9 cellular contexts compared by ENCODE assay signal in the genomic region with DNA sequence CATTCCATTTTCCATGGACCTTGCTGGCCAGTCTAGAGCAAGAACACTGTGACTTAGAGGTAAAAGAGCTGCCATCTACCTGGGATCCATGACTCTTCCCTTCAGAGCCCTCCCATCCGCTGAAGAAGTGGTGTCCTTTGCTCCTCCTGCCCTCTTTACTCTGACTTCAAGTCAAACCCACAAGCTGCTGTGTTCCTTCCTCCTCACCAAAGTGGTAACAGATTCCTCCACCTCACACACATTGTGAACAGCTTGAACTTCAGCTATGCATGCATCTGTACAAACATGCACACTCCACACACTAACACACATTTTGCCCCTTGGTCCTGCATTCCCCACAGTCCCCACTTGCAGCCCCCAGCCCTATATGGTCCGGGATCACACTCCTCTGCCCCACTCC. TPM values are rescaled to one million over a fixed set of nuclear protein-coding genes. Genes with fewer than 3 reads are reported as not detected.
"Had no signal": no experiment of that assay in that cellular context is flagged by ENCODE, and none has a peak within 500 bp of the region (broad histone marks: within the 10 kb centered on the region; RNA-seq: fewer than 3 reads in every experiment).

No MANE protein-coding gene starts in this region.

- DNase-seq: GM23248, GOT3, H7, HFFc6, IMR-90 had no signal

- H3K27ac ChIP-seq: GM23248, HL-60 had no signal

- H3K4me1 ChIP-seq: HAP-1 had no signal

- H3K9me3 ChIP-seq: HAP-1 had no signal

- H2AFZ ChIP-seq: GM23248 had no signal

- H3K36me3 ChIP-seq: HAP-1 had no signal

- H3K9ac ChIP-seq: GM23248 had no signal

- H3K9me3 Mint-ChIP-seq: HFFc6 had no signal

- H3K4me3 ChIP-seq: GM23248, HAP-1 had no signal

- H3K4me3 Mint-ChIP-seq: HFFc6 had no signal

- H3K27ac Mint-ChIP-seq: HFFc6 had no signal

RNA-seq across cellular contexts. Expression of gene IQCF5, which starts 1.0 kb away (rescaled TPM):
- total RNA-seq: GM23248, H4, H7, HFFc6, HT1080, IMR-90 had no signal

RNA-seq across cellular contexts. Expression of gene IQCF2, which starts 13.0 kb away (rescaled TPM):
- total RNA-seq: GM23248, H4, H7, HFFc6, HT1080, IMR-90 had no signal

RNA-seq across cellular contexts. Expression of gene IQCF1, which starts 28.7 kb away (rescaled TPM):
- total RNA-seq: GM23248, H4, H7, HFFc6, IMR-90 had no signal
